ENCODE assay signal across 12 cellular contexts in genomic region chr7:28623105-28623730, GRCh38.
A peak's percentile ranks its signal among the peaks of the same experiment; 100 is the strongest.
DNase-seq lines count a peak whose midpoint lies in the region; ATAC-seq lines count a peak whose summit lies in the region.
"Had no signal": no experiment of that assay in that cellular context is flagged by ENCODE, and none has a peak within 500 bp of the region (broad histone marks: within the 10 kb centered on the region; RNA-seq: fewer than 3 reads in every experiment).

No MANE protein-coding gene starts in this region.

- no peak overlapping the region for H3K4ac ChIP-seq in mesenchymal stem cell (ENCODE audit: low read depth in 1 of 2, low read length in 2 of 2)
- H3K4ac ChIP-seq in neuronal stem cell (ENCODE audit: low read length) = no peak overlapping the region

- no peaks in the 10 kb centered on the region for H3K36me3 ChIP-seq in BLaER1 treated with 17β-estradiol and CSF1 and Interleukin-3, amounts not matched to agents 10 nM and 100 nM
- H3K36me3 ChIP-seq in mesenchymal stem cell (ENCODE audit: control insufficient read depth in 1 of 2, insufficient read depth in 2 of 2, low read depth in 1 of 2, low read length in 2 of 2) = no peaks in the 10 kb centered on the region
- no peaks in the 10 kb centered on the region for H3K36me3 ChIP-seq in neuronal stem cell (replicated peaks in 1 of 2; ENCODE audit: control insufficient read depth in 2 of 2, insufficient read depth in 2 of 2, low read length in 2 of 2)
- H3K36me3 ChIP-seq: BE2C, transverse colon had no signal

- H4K20me1 ChIP-seq in BLaER1 treated with 17β-estradiol and CSF1 and Interleukin-3, amounts not matched to agents 10 nM and 100 nM = no peaks in the 10 kb centered on the region

- H3K14ac ChIP-seq in mesenchymal stem cell (ENCODE audit: low read length in 2 of 2) (no peak overlapping the region), neuronal stem cell (ENCODE audit: low read length) (no peak overlapping the region)

- H3K18ac ChIP-seq in mesenchymal stem cell (ENCODE audit: low read depth in 1 of 2, low read length in 2 of 2) (no peak overlapping the region), neuronal stem cell (ENCODE audit: low read length) (no peak overlapping the region)

- H2AFZ ChIP-seq in mesenchymal stem cell (ENCODE audit: low read depth, low read length) (no peak overlapping the region), neuronal stem cell (ENCODE audit: low read length) (no peak overlapping the region)

- H2BK12ac ChIP-seq in mesenchymal stem cell (ENCODE audit: low read length in 2 of 2) (no peak overlapping the region), neuronal stem cell (ENCODE audit: low read length) (no peak overlapping the region)

- H4K91ac ChIP-seq in mesenchymal stem cell (ENCODE audit: low read length) (no peak overlapping the region), neuronal stem cell (ENCODE audit: low read depth, low read length, poor library complexity) (no peak overlapping the region)

- H3K4me1 ChIP-seq in BLaER1 treated with 17β-estradiol and CSF1 and Interleukin-3, amounts not matched to agents 10 nM and 100 nM = peaks cover 26 to 50% (median 34%) of the 10 kb centered on the region in 10 experiments
- peaks cover 5% of the 10 kb centered on the region for H3K4me1 ChIP-seq in mesenchymal stem cell (ENCODE audit: control insufficient read depth, insufficient read depth, low read depth, low read length)
- no peaks in the 10 kb centered on the region for H3K4me1 ChIP-seq in neuronal stem cell (ENCODE audit: control insufficient read depth in 2 of 2, insufficient read depth in 1 of 2, low read depth in 1 of 2, low read length in 2 of 2)

- no peak overlapping the region for H3K4me3 ChIP-seq in BLaER1 treated with 17β-estradiol and CSF1 and Interleukin-3, amounts not matched to agents 10 nM and 100 nM
- H3K4me3 ChIP-seq in mesenchymal stem cell (ENCODE audit: insufficient read depth in 1 of 2, low read depth in 1 of 2, low read length in 2 of 2) = no peak overlapping the region
- H3K4me3 ChIP-seq in neuronal stem cell (ENCODE audit: low read length in 2 of 2) = no peak overlapping the region
- H3K4me3 ChIP-seq: transverse colon had no signal

- H3K4me2 ChIP-seq in BLaER1 treated with 17β-estradiol and CSF1 and Interleukin-3, amounts not matched to agents 10 nM and 100 nM = peak overlapping the region; percentile 43 to 66 (median 55)
- no peak overlapping the region for H3K4me2 ChIP-seq in mesenchymal stem cell (ENCODE audit: low read length, poor library complexity, severe bottlenecking)
- no peak overlapping the region for H3K4me2 ChIP-seq in neuronal stem cell (ENCODE audit: insufficient read depth, low read length, poor library complexity, severe bottlenecking)

- H2BK5ac ChIP-seq in mesenchymal stem cell (ENCODE audit: low read depth, low read length, poor library complexity, severe bottlenecking) (no peak overlapping the region), neuronal stem cell (ENCODE audit: low read length) (no peak overlapping the region)

- H3K9ac ChIP-seq in BLaER1 treated with 17β-estradiol and CSF1 and Interleukin-3, amounts not matched to agents 10 nM and 100 nM = peak overlapping the region in 2 of 11 experiments; percentile 21 to 29; a peak in 3 of 22 replicates
- H3K9ac ChIP-seq in mesenchymal stem cell (ENCODE audit: low read length) (peak overlapping the region; percentile 72), neuronal stem cell (ENCODE audit: low read depth, low read length, poor library complexity) (no peak overlapping the region)

- H2BK15ac ChIP-seq in mesenchymal stem cell (ENCODE audit: low read depth, poor library complexity, severe bottlenecking) (no peak overlapping the region), neuronal stem cell (ENCODE audit: low read length) (no peak overlapping the region)

- H4K8ac ChIP-seq in mesenchymal stem cell (ENCODE audit: low read length) (no peak overlapping the region), neuronal stem cell (ENCODE audit: low read depth, low read length) (no peak overlapping the region)

- DNase-seq in LHCN-M2 (ENCODE audit: low read depth) (peak; percentile 72), brain pericyte (ENCODE audit: low read depth, low spot score) (peak; percentile 13), mesenchymal stem cell (peak; percentile 79), neuronal stem cell (ENCODE audit: low spot score) (no peak)
- DNase-seq: activated CD4-positive, CD25-positive, alpha-beta regulatory T cell treated with anti-CD3 and anti-CD28 coated beads, Interleukin-2, amount 50 U/mL, for 72 hours; activated T-cell treated with anti-CD3 and anti-CD28 coated beads, Interleukin-2, amount 50 U/mL, for 72 hours; BE2C; transverse colon had no signal

- H2BK120ac ChIP-seq in mesenchymal stem cell (ENCODE audit: low read depth, low read length) = no peak overlapping the region
- H2BK120ac ChIP-seq in neuronal stem cell (ENCODE audit: low read depth, low read length) = no peak overlapping the region

- no peaks in the 10 kb centered on the region for H3K9me3 ChIP-seq in BLaER1 treated with 17β-estradiol and CSF1 and Interleukin-3, amounts not matched to agents 10 nM and 100 nM (replicated peaks in 1 of 11)
- H3K9me3 ChIP-seq in mesenchymal stem cell (ENCODE audit: control insufficient read depth, low read length) (no peaks in the 10 kb centered on the region), neuronal stem cell (replicated peaks in 1 of 2; ENCODE audit: control insufficient read depth in 2 of 2, insufficient read depth in 1 of 2, low read depth in 1 of 2, low read length in 2 of 2) (no peaks in the 10 kb centered on the region)
- H3K9me3 ChIP-seq: BE2C, transverse colon had no signal

- H2AK5ac ChIP-seq in mesenchymal stem cell (ENCODE audit: low read length, severe bottlenecking) = no peak overlapping the region
- H2AK5ac ChIP-seq in neuronal stem cell (ENCODE audit: low read depth, low read length) = no peak overlapping the region

- H3K27ac ChIP-seq in BLaER1 treated with 17β-estradiol and CSF1 and Interleukin-3, amounts not matched to agents 10 nM and 100 nM = peak overlapping the region in 7 of 11 experiments; percentile 21 to 47 (median 32); a peak in 11 of 22 replicates
- H3K27ac ChIP-seq in mesenchymal stem cell (ENCODE audit: low read length, poor library complexity, severe bottlenecking) (no peak overlapping the region), neuronal stem cell (replicated peaks; ENCODE audit: low read length) (no peak overlapping the region)

- H3K23ac ChIP-seq in mesenchymal stem cell (ENCODE audit: low read length in 2 of 2) (no peak overlapping the region), neuronal stem cell (ENCODE audit: low read depth, low read length, poor library complexity) (no peak overlapping the region)

- no peaks in the 10 kb centered on the region for H3K79me1 ChIP-seq in mesenchymal stem cell (replicated peaks; ENCODE audit: low read length, poor library complexity, severe bottlenecking)
- H3K79me1 ChIP-seq in neuronal stem cell (ENCODE audit: low read depth, low read length) = no peaks in the 10 kb centered on the region

- WGBS in mesenchymal stem cell = 78% methylated on average over 3 of the region's 5 CpGs
- WGBS in neuronal stem cell (ENCODE audit: extremely low coverage in 2 of 2, insufficient read length in 2 of 2, insufficient replicate concordance in 1 of 2), 2 donors = no CpG with 5 or more reads among the region's 5 CpGs

- H3K27me3 ChIP-seq in BLaER1 treated with 17β-estradiol and CSF1 and Interleukin-3, amounts not matched to agents 10 nM and 100 nM = no peaks in the 10 kb centered on the region
- H3K27me3 ChIP-seq in mesenchymal stem cell (ENCODE audit: control insufficient read depth in 1 of 2, insufficient read depth in 1 of 2, low read length in 2 of 2) (no peaks in the 10 kb centered on the region), neuronal stem cell (ENCODE audit: control insufficient read depth in 3 of 3, insufficient read depth in 3 of 3, low read depth in 1 of 3, low read length in 3 of 3) (no peaks in the 10 kb centered on the region)
- H3K27me3 ChIP-seq: BE2C, transverse colon had no signal

- ATAC-seq in GM18870 (IDR thresholded peaks at IDR 0.05; ENCODE audit: unreplicated experiment) (no peak), HG02678 (IDR thresholded peaks at IDR 0.05; ENCODE audit: unreplicated experiment) (no peak), GM21526 (IDR thresholded peaks at IDR 0.05; ENCODE audit: low FRiP score, unreplicated experiment) (no peak)
- ATAC-seq: activated T-cell treated with anti-CD3 and anti-CD28 coated beads, Interleukin-2, amount 50 U/mL, for 72 hours had no signal

Comparison
In these comparisons a context has a peak if more than half of its experiments do, and no peak if none do; other contexts are left out.
1. H3K27ac ChIP-seq: peak in BLaER1 treated with 17β-estradiol and CSF1 and Interleukin-3, amounts not matched to agents 10 nM and 100 nM (7 of 11); none in mesenchymal stem cell (single experiment) and neuronal stem cell (single experiment).
2. H3K4me2 ChIP-seq: peak in BLaER1 treated with 17β-estradiol and CSF1 and Interleukin-3, amounts not matched to agents 10 nM and 100 nM (11 of 11); none in mesenchymal stem cell (single experiment) and neuronal stem cell (single experiment).